Comparison of ENCODE assay signal across 18 cellular contexts in the genomic region with DNA sequence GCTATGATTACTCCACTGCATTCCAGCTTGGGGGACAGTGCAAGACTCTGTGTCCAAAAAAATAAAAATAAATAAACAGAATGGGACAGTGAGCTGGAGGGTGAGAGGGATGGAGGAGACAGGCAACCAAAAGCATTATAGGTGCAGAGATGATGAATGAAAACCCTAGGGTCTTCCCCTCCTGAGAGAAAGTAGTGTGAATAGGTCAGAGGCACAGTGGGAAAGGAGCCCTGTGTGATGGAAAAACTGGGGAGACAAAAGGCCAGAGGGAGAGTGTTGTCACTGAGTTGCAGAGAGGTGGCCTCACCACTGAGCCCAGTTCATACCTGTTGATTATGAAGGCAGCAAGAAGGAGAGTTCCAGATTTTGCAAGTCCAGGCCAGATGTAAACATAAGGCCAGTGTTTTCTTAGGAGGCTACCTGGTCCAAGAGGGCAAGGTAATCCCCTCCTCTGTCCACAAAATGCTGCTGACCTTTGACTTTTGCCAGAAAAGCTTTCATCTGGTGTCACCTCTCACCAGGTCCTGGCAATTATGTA. TPM values are rescaled to one million over a fixed set of nuclear protein-coding genes. Genes with fewer than 3 reads are reported as not detected.
DNase-seq lines count a peak whose midpoint lies in the region; ATAC-seq and TF ChIP-seq lines count a peak whose summit lies in the region.
"Had no signal": no experiment of that assay in that cellular context is flagged by ENCODE, and none has a peak within 500 bp of the region (broad histone marks: within the 10 kb centered on the region; RNA-seq: fewer than 3 reads in every experiment).

No MANE protein-coding gene starts in this region.

- intact Hi-C loops in activated CD4-positive, alpha-beta T cell treated with anti-CD3 and anti-CD28 coated beads for 36 hours (cut with DNase I, micrococcal nuclease), result no loop called here
- intact Hi-C loops in activated T-helper 2 cell treated with anti-CD3 and anti-CD28 coated beads, Interferon-gamma antibody, Interleukin-2, Interleukin-4, amounts not matched to agents 10 μg/mL and 5 μg/mL and 100 μg/mL, durations not matched to agents 14 hours and 24 hours and 36 hours (cut with micrococcal nuclease), result no loop called here
- intact Hi-C loops in colonic mucosa (cut with DNase I), result no loop called here

- peaks cover 46% of the 10 kb centered on the region for H3K4me1 Mint-ChIP-seq in activated CD4-positive, alpha-beta T cell treated with anti-CD3 and anti-CD28 coated beads for 36 hours
- no peaks in the 10 kb centered on the region for H3K4me1 Mint-ChIP-seq in central memory CD8-positive, alpha-beta T cell
- peaks cover 20% of the 10 kb centered on the region for H3K4me1 Mint-ChIP-seq in activated T-helper 2 cell treated with anti-CD3 and anti-CD28 coated beads, Interferon-gamma antibody, Interleukin-2, Interleukin-4, amounts not matched to agents 10 μg/mL and 5 μg/mL and 100 μg/mL, durations not matched to agents 14 hours and 24 hours and 36 hours (ENCODE audit: low read depth)

- H3K4me1 ChIP-seq in HEK293 (ENCODE audit: control insufficient read depth, insufficient read depth, low read length) (no peaks in the 10 kb centered on the region), colonic mucosa (peaks cover 8% of the 10 kb centered on the region)

- no peak overlapping the region for H3K9ac ChIP-seq in colonic mucosa (ENCODE audit: low read depth in 2 of 2, low read length in 2 of 2)

- no peak for DNase-seq in activated CD4-positive, alpha-beta T cell treated with anti-CD3 and anti-CD28 coated beads for 36 hours
- no peak for DNase-seq in activated CD4-positive, alpha-beta T cell treated with anti-CD3 and anti-CD28 coated beads for 1 hour
- DNase-seq in central memory CD8-positive, alpha-beta T cell (ENCODE audit: low spot score in 2 of 2), result no peak
- DNase-seq in stimulated activated naive CD8-positive, alpha-beta T cell treated with anti-CD3 and anti-CD28 coated beads, Interleukin-15, Interleukin-2, amounts not matched to agents 100 U/mL and 50 U/mL, for 24 hours, result peak; percentile 28
- DNase-seq in activated T-helper 2 cell treated with anti-CD3 and anti-CD28 coated beads, Interferon-gamma antibody, Interleukin-2, Interleukin-4, amounts not matched to agents 10 μg/mL and 5 μg/mL and 100 μg/mL, durations not matched to agents 14 hours and 24 hours and 36 hours (ENCODE audit: low spot score), result no peak
- DNase-seq in activated CD4-positive, alpha-beta T cell treated with anti-CD3 and anti-CD28 coated beads for 48 hours, result no peak
- no peak for DNase-seq in colonic mucosa
- DNase-seq: C1 segment of cervical spinal cord; DMS 273 treated with DMSO at 0.1 percent for 48 hours; GF-D8; NCI-H1930; NCI-H446; NCI-H69; NK-92 treated with Interleukin-12 subunit alpha and Interleukin-12 subunit beta, amount 100 ng/mL, for 24 hours; SHP77 had no signal

- TF ChIP-seq CTCF in HEK293 (tag by site-specific recombination; IDR thresholded peaks at IDR 0.05), result no peak
- TF ChIP-seq CTCF in colonic mucosa (IDR thresholded peaks at IDR 0.05), result no peak

- no peak overlapping the region for H3K4me3 Mint-ChIP-seq in activated CD4-positive, alpha-beta T cell treated with anti-CD3 and anti-CD28 coated beads for 36 hours
- H3K4me3 Mint-ChIP-seq in central memory CD8-positive, alpha-beta T cell, result no peak overlapping the region
- no peak overlapping the region for H3K4me3 Mint-ChIP-seq in activated T-helper 2 cell treated with anti-CD3 and anti-CD28 coated beads, Interferon-gamma antibody, Interleukin-2, Interleukin-4, amounts not matched to agents 10 μg/mL and 5 μg/mL and 100 μg/mL, durations not matched to agents 14 hours and 24 hours and 36 hours (ENCODE audit: low read depth)

- H3K27me3 Mint-ChIP-seq in activated CD4-positive, alpha-beta T cell treated with anti-CD3 and anti-CD28 coated beads for 36 hours, result no peaks in the 10 kb centered on the region
- no peaks in the 10 kb centered on the region for H3K27me3 Mint-ChIP-seq in central memory CD8-positive, alpha-beta T cell
- no peaks in the 10 kb centered on the region for H3K27me3 Mint-ChIP-seq in activated T-helper 2 cell treated with anti-CD3 and anti-CD28 coated beads, Interferon-gamma antibody, Interleukin-2, Interleukin-4, amounts not matched to agents 10 μg/mL and 5 μg/mL and 100 μg/mL, durations not matched to agents 14 hours and 24 hours and 36 hours (ENCODE audit: low read depth)

- CTCF ChIA-PET in activated CD4-positive, alpha-beta T cell treated with anti-CD3 and anti-CD28 coated beads for 36 hours (lab: Charles Lee), result interaction anchor here (0.9 to 1.2 kb wide), 3 partner anchors 10 to 39 kb away, joined by 3 to 5 read pairs (median 4); no protein-coding TSS in a partner anchor
- CTCF ChIA-PET in HEK293 (lab: Yijun Ruan, JAX), result interaction anchor here (1.2 to 1.5 kb wide), 2 partner anchors 17 to 312 kb away, joined by 3 to 5 read pairs; no protein-coding TSS in a partner anchor

- no peak overlapping the region for H3K27ac ChIP-seq in HEK293 (ENCODE audit: extremely low read depth, low read depth, low read length)
- H3K27ac ChIP-seq in colonic mucosa, result no peak overlapping the region
- H3K27ac ChIP-seq: 22Rv1 had no signal

- no peaks in the 10 kb centered on the region for H3K36me3 ChIP-seq in HEK293 (ENCODE audit: control insufficient read depth in 2 of 2, insufficient read depth in 1 of 2, low read length in 2 of 2)
- H3K36me3 ChIP-seq in colonic mucosa, result no peaks in the 10 kb centered on the region

- no peaks in the 10 kb centered on the region for H3K27me3 ChIP-seq in colonic mucosa

- ATAC-seq in activated CD4-positive, alpha-beta T cell treated with anti-CD3 and anti-CD28 coated beads for 36 hours, result peak; percentile 28
- no peak for ATAC-seq in central memory CD8-positive, alpha-beta T cell (replicated peaks; ENCODE audit: extremely low read depth, poor library complexity, severe bottlenecking)
- ATAC-seq in stimulated activated naive CD8-positive, alpha-beta T cell treated with anti-CD3 and anti-CD28 coated beads, Interleukin-15, Interleukin-2, amounts not matched to agents 100 U/mL and 50 U/mL, for 24 hours, result peak; percentile 86
- ATAC-seq: K562 had no signal

- POLR2A ChIA-PET in activated CD4-positive, alpha-beta T cell treated with anti-CD3 and anti-CD28 coated beads for 36 hours (lab: Charles Lee), result no interaction called here
- POLR2A ChIA-PET in HEK293 (lab: Yijun Ruan, JAX), result no interaction called here

- H3K27ac Mint-ChIP-seq in activated CD4-positive, alpha-beta T cell treated with anti-CD3 and anti-CD28 coated beads for 36 hours, result no peak overlapping the region
- H3K27ac Mint-ChIP-seq in central memory CD8-positive, alpha-beta T cell (ENCODE audit: low read depth), result peak overlapping the region; percentile 69
- H3K27ac Mint-ChIP-seq in activated T-helper 2 cell treated with anti-CD3 and anti-CD28 coated beads, Interferon-gamma antibody, Interleukin-2, Interleukin-4, amounts not matched to agents 10 μg/mL and 5 μg/mL and 100 μg/mL, durations not matched to agents 14 hours and 24 hours and 36 hours, result no peak overlapping the region

- H3K9me3 ChIP-seq in HEK293 (ENCODE audit: control insufficient read depth, insufficient read depth, low read depth, low read length) (no peaks in the 10 kb centered on the region), colonic mucosa (no peaks in the 10 kb centered on the region)

- no peaks in the 10 kb centered on the region for H3K36me3 Mint-ChIP-seq in activated CD4-positive, alpha-beta T cell treated with anti-CD3 and anti-CD28 coated beads for 36 hours (ENCODE audit: low read depth)
- peaks cover 2% of the 10 kb centered on the region for H3K36me3 Mint-ChIP-seq in central memory CD8-positive, alpha-beta T cell (ENCODE audit: insufficient read depth)
- no peaks in the 10 kb centered on the region for H3K36me3 Mint-ChIP-seq in activated T-helper 2 cell treated with anti-CD3 and anti-CD28 coated beads, Interferon-gamma antibody, Interleukin-2, Interleukin-4, amounts not matched to agents 10 μg/mL and 5 μg/mL and 100 μg/mL, durations not matched to agents 14 hours and 24 hours and 36 hours (ENCODE audit: low read depth)

- H3K9me3 Mint-ChIP-seq in activated CD4-positive, alpha-beta T cell treated with anti-CD3 and anti-CD28 coated beads for 36 hours (ENCODE audit: low read depth), result no peaks in the 10 kb centered on the region
- H3K9me3 Mint-ChIP-seq in central memory CD8-positive, alpha-beta T cell, result no peaks in the 10 kb centered on the region
- H3K9me3 Mint-ChIP-seq in activated T-helper 2 cell treated with anti-CD3 and anti-CD28 coated beads, Interferon-gamma antibody, Interleukin-2, Interleukin-4, amounts not matched to agents 10 μg/mL and 5 μg/mL and 100 μg/mL, durations not matched to agents 14 hours and 24 hours and 36 hours, result no peaks in the 10 kb centered on the region

- H3K4me3 ChIP-seq in HEK293 (ENCODE audit: low read depth, low read length), result no peak overlapping the region
- no peak overlapping the region for H3K4me3 ChIP-seq in colonic mucosa
- H3K4me3 ChIP-seq: K562 had no signal

TF ChIP-seq in HEK293, 187 proteins besides CTCF, POLR2A, EP300 and RAD21:
- no peak for TF ChIP-seq ZNF785 (tag by site-specific recombination; IDR thresholded peaks at IDR 0.05)
- peak; percentile 85 for TF ChIP-seq SCRT2 (tag by site-specific recombination; IDR thresholded peaks at IDR 0.05)

RNA-seq across cellular contexts. Expression of a gene that starts 17.6 kb away (rescaled TPM):
- total RNA-seq in activated CD4-positive, alpha-beta T cell treated with anti-CD3 and anti-CD28 coated beads for 36 hours, result 100 to 1,000 TPM; 158 to 214 TPM
- total RNA-seq in activated T-helper 2 cell treated with anti-CD3 and anti-CD28 coated beads, Interferon-gamma antibody, Interleukin-2, Interleukin-4, amounts not matched to agents 10 μg/mL and 5 μg/mL and 100 μg/mL, durations not matched to agents 14 hours and 24 hours and 36 hours, result 137 and 139 TPM in 2 replicates
- 100 to 1,000 TPM in 1 of 2 donors, 10 to 100 TPM in 1; 83.3 to 101 TPM for total RNA-seq in colonic mucosa
